Comparison of ENCODE assay signal across 22 cellular contexts in genomic region chr1:4161271-4162006, GRCh38.
"Had no signal": no experiment of that assay in that cellular context is flagged by ENCODE, and none has a peak within 500 bp of the region (broad histone marks: within the 10 kb centered on the region; RNA-seq: fewer than 3 reads in every experiment).

No MANE protein-coding gene starts in this region.

- H3K4me3 Mint-ChIP-seq: activated naive CD4-positive, alpha-beta T cell treated with anti-CD3 and anti-CD28 coated beads, Interleukin-2, amount 10 ng/mL, durations not matched to agents 7 days and 5 days; activated naive CD8-positive, alpha-beta T cell treated with anti-CD3 and anti-CD28 coated beads, Interleukin-2, amount 50 U/mL, for 24 hours; endodermal cell; natural killer cell; stimulated activated memory B cell treated with anti-CD40 and anti-IgM and Interleukin-4, amounts not matched to agents 10 μg/mL and 1 μg/mL and 100 μg/mL, for 72 hours had no signal

- H3K4me1 Mint-ChIP-seq: activated naive CD4-positive, alpha-beta T cell treated with anti-CD3 and anti-CD28 coated beads, Interleukin-2, amount 10 ng/mL, durations not matched to agents 7 days and 5 days; activated naive CD8-positive, alpha-beta T cell treated with anti-CD3 and anti-CD28 coated beads, Interleukin-2, amount 50 U/mL, for 24 hours; endodermal cell; natural killer cell; stimulated activated memory B cell treated with anti-CD40 and anti-IgM and Interleukin-4, amounts not matched to agents 10 μg/mL and 1 μg/mL and 100 μg/mL, for 72 hours had no signal

- FAIRE-seq: islet of Langerhans had no signal

- H3K36me3 Mint-ChIP-seq: activated naive CD4-positive, alpha-beta T cell treated with anti-CD3 and anti-CD28 coated beads, Interleukin-2, amount 10 ng/mL, durations not matched to agents 7 days and 5 days; natural killer cell; stimulated activated memory B cell treated with anti-CD40 and anti-IgM and Interleukin-4, amounts not matched to agents 10 μg/mL and 1 μg/mL and 100 μg/mL, for 72 hours had no signal

- DNase-seq: activated CD4-positive, alpha-beta T cell treated with anti-CD3 and anti-CD28 coated beads for 1 hour; activated CD8-positive, alpha-beta memory T cell treated with anti-CD3 and anti-CD28 coated beads for 24 hours; activated CD8-positive, alpha-beta memory T cell treated with anti-CD3 and anti-CD28 coated beads, Interleukin-2, amount 50 U/mL, for 48 hours; activated effector memory CD4-positive, alpha-beta T cell treated with Interleukin-2 at 50 U/mL for 16 hours; activated naive CD4-positive, alpha-beta T cell treated with anti-CD3 and anti-CD28 coated beads, Interleukin-2, amount 10 ng/mL, durations not matched to agents 7 days and 5 days; activated naive CD8-positive, alpha-beta T cell treated with anti-CD3 and anti-CD28 coated beads, Interleukin-2, amount 50 U/mL, for 24 hours; activated T-cell treated with anti-CD3 and anti-CD28 coated beads, Interleukin-2, amount 50 U/mL, for 48 hours; aorta; brain microvascular endothelial cell; central memory CD4-positive, alpha-beta T cell; colonic mucosa; endodermal cell; foreskin fibroblast; left cardiac atrium; natural killer cell; stimulated activated CD4-positive, alpha-beta T cell treated with anti-CD3 and anti-CD28 coated beads, Interleukin-4, amount 100 ng/mL, for 24 hours; thyroid gland; uterus; WERI-Rb-1 had no signal

- H3K9me3 Mint-ChIP-seq: activated naive CD4-positive, alpha-beta T cell treated with anti-CD3 and anti-CD28 coated beads, Interleukin-2, amount 10 ng/mL, durations not matched to agents 7 days and 5 days; activated naive CD8-positive, alpha-beta T cell treated with anti-CD3 and anti-CD28 coated beads, Interleukin-2, amount 50 U/mL, for 24 hours; natural killer cell had no signal

- ATAC-seq: activated naive CD8-positive, alpha-beta T cell treated with anti-CD3 and anti-CD28 coated beads, Interleukin-2, amount 50 U/mL, for 24 hours; left cardiac atrium; natural killer cell; sciatic nerve; stimulated activated memory B cell treated with anti-CD40 and anti-IgM and Interleukin-4, amounts not matched to agents 10 μg/mL and 1 μg/mL and 100 μg/mL, for 72 hours had no signal

- H3K27ac Mint-ChIP-seq: activated naive CD4-positive, alpha-beta T cell treated with anti-CD3 and anti-CD28 coated beads, Interleukin-2, amount 10 ng/mL, durations not matched to agents 7 days and 5 days; activated naive CD8-positive, alpha-beta T cell treated with anti-CD3 and anti-CD28 coated beads, Interleukin-2, amount 50 U/mL, for 24 hours; endodermal cell; natural killer cell; stimulated activated memory B cell treated with anti-CD40 and anti-IgM and Interleukin-4, amounts not matched to agents 10 μg/mL and 1 μg/mL and 100 μg/mL, for 72 hours had no signal
